In genomic region chr12:120365675-120366340, GRCh38 we compare ENCODE assay signal across 20 cellular contexts. TPM values are rescaled to one million over a fixed set of nuclear protein-coding genes. Genes with fewer than 3 reads are reported as not detected.
DNase-seq lines count a peak whose midpoint lies in the region; TF ChIP-seq lines count a peak whose summit lies in the region.
"Had no signal": no experiment of that assay in that cellular context is flagged by ENCODE, and none has a peak within 500 bp of the region (broad histone marks: within the 10 kb centered on the region; RNA-seq: fewer than 3 reads in every experiment).

No MANE protein-coding gene starts in this region.

- in situ Hi-C loops in transverse colon (cut with MboI; ENCODE audit: low pct_ligation_motif_present in 1 of 4, low pct_unique_long_range_greater_than_20kb in 1 of 4, low sequenced_read_pairs in 3 of 4): no loop called here

- TF ChIP-seq POLR2A in transverse colon (IDR thresholded peaks at IDR 0.05): no peak

- WGBS in transverse colon (ENCODE audit: low coverage in 1 of 2), 2 donors: 40% methylated on average over 13 of the region's 13 CpGs; no CpG with 5 or more reads in 1 of the 2 donors

- H3K36me3 ChIP-seq in duodenal mucosa (ENCODE audit: control insufficient read depth in 1 of 2, insufficient read depth in 2 of 2, low read length in 2 of 2) (no peaks in the 10 kb centered on the region), muscle layer of duodenum (ENCODE audit: control insufficient read depth in 1 of 2, insufficient read depth in 2 of 2, low read length in 2 of 2) (peaks cover 0 to 3% of the 10 kb centered on the region in 2 donors), transverse colon (no peaks in the 10 kb centered on the region)
- H3K36me3 ChIP-seq: SJSA1 had no signal

- peak overlapping the region; percentile 59 for H3K27ac ChIP-seq in duodenal mucosa (ENCODE audit: low read depth, low read length)
- peak overlapping the region; percentile 14 for H3K27ac ChIP-seq in muscle layer of duodenum (ENCODE audit: low read length)
- peak overlapping the region; percentile 51 to 71 (median 62) for H3K27ac ChIP-seq in transverse colon
- H3K27ac ChIP-seq: SJSA1 had no signal

- peak overlapping the region; percentile 26 to 50 for H3K9ac ChIP-seq in duodenal mucosa (ENCODE audit: low read depth in 1 of 2, low read length in 2 of 2)

- H3K9me3 ChIP-seq in duodenal mucosa (ENCODE audit: control insufficient read depth in 1 of 2, low read length in 2 of 2): no peaks in the 10 kb centered on the region
- H3K9me3 ChIP-seq in muscle layer of duodenum (ENCODE audit: control insufficient read depth in 1 of 2, low read length in 2 of 2): no peaks in the 10 kb centered on the region
- no peaks in the 10 kb centered on the region for H3K9me3 ChIP-seq in transverse colon
- H3K9me3 ChIP-seq: SJSA1 had no signal

- H3K27me3 ChIP-seq in duodenal mucosa (ENCODE audit: control insufficient read depth in 1 of 2, insufficient read depth in 2 of 2, low read length in 2 of 2) (peaks cover 13 to 18% of the 10 kb centered on the region in 2 donors), muscle layer of duodenum (ENCODE audit: low read depth, low read length) (peaks cover 24% of the 10 kb centered on the region), transverse colon (peaks cover 30% of the 10 kb centered on the region)

- TF ChIP-seq CTCF in transverse colon (IDR thresholded peaks at IDR 0.05): no peak

- peak; percentile 48 for DNase-seq in DMS53 (lab: John Stamatoyannopoulos, UW)
- no peak for DNase-seq in DMS53 treated with DMSO at 0.1 percent for 48 hours (lab: John Stamatoyannopoulos, UW; ENCODE audit: unreplicated experiment)
- DNase-seq in transverse colon: peak; percentile 76
- DNase-seq in stimulated activated CD4-positive, alpha-beta T cell treated with anti-CD3 and anti-CD28 coated beads, Interleukin-15, amount 100 ng/mL, for 24 hours: no peak
- no peak for DNase-seq in activated T-cell treated with anti-CD3 and anti-CD28 coated beads for 4 hours
- no peak for DNase-seq in stimulated activated CD8-positive, alpha-beta memory T cell treated with anti-CD3 and anti-CD28 coated beads, Interleukin-4, amount 100 ng/mL, for 48 hours
- DNase-seq: 8988T; activated CD4-positive, alpha-beta T cell treated with anti-CD3 and anti-CD28 coated beads, Interleukin-2, amount 50 U/mL, for 4 hours; activated T-cell treated with anti-CD3 and anti-CD28 coated beads, Interleukin-2, amount 50 U/mL, for 72 hours; CD4-positive, CD25-positive, alpha-beta regulatory T cell; dermis blood vessel endothelial cell; H9; hippocampal formation; left cardiac atrium; NCI-H146; NCI-H446 treated with DMSO at 0.1 percent for 48 hours had no signal

- H3K4me1 ChIP-seq in duodenal mucosa (ENCODE audit: control insufficient read depth in 1 of 2, insufficient read depth in 2 of 2, low read length in 2 of 2): peaks cover 59 to 60% of the 10 kb centered on the region in 2 donors
- H3K4me1 ChIP-seq in muscle layer of duodenum (ENCODE audit: control insufficient read depth in 1 of 2, insufficient read depth in 2 of 2, low read length in 2 of 2): peaks cover 4 to 41% of the 10 kb centered on the region in 2 donors
- peaks cover 6 to 66% (median 39%) of the 10 kb centered on the region in 4 donors for H3K4me1 ChIP-seq in transverse colon

- TF ChIP-seq EP300 in transverse colon (IDR thresholded peaks at IDR 0.05; ENCODE audit: low read depth): no peak

- peak overlapping the region; percentile 2 to 63 for H3K4me3 ChIP-seq in duodenal mucosa (ENCODE audit: low read depth in 1 of 2, low read length in 2 of 2)
- H3K4me3 ChIP-seq in muscle layer of duodenum (ENCODE audit: low read depth in 1 of 2, low read length in 2 of 2): no peak overlapping the region
- H3K4me3 ChIP-seq in transverse colon: no peak overlapping the region
- H3K4me3 ChIP-seq: GM12878, SJSA1 had no signal

- intact Hi-C loops in transverse colon (cut with DNase I; ENCODE audit: low total_unique reads): no loop called here

RNA-seq across cellular contexts. Expression of gene MSI1, which starts 3.2 kb away (rescaled TPM):
- total RNA-seq in transverse colon: 1 to 10 TPM in 1 of 4 donors, under 1 TPM in 1, not detected in 2; 0.82 to 7.5 TPM
- total RNA-seq: CD4-positive, CD25-positive, alpha-beta regulatory T cell; dermis blood vessel endothelial cell; GM12878; SJSA1 had no signal

RNA-seq across cellular contexts. Expression of gene PLA2G1B, which starts 38.2 kb away (rescaled TPM):
- total RNA-seq in transverse colon: not detected
- total RNA-seq: activated T-cell treated with anti-CD3 and anti-CD28 coated beads, Interleukin-2, amount 50 U/mL, for 72 hours; CD4-positive, CD25-positive, alpha-beta regulatory T cell; dermis blood vessel endothelial cell; GM12878; H9; left cardiac atrium; SJSA1 had no signal

Comparison
In these comparisons a context has a peak if more than half of its experiments do, and no peak if none do; other contexts are left out.
1. DNase-seq: peak in DMS53 (single experiment) and transverse colon (single experiment); none in DMS53 treated with DMSO at 0.1 percent for 48 hours (single experiment), stimulated activated CD4-positive, alpha-beta T cell treated with anti-CD3 and anti-CD28 coated beads, Interleukin-15, amount 100 ng/mL, for 24 hours (single experiment), activated T-cell treated with anti-CD3 and anti-CD28 coated beads for 4 hours (single experiment) and stimulated activated CD8-positive, alpha-beta memory T cell treated with anti-CD3 and anti-CD28 coated beads, Interleukin-4, amount 100 ng/mL, for 48 hours (single experiment).
2. H3K4me3 ChIP-seq: peak in duodenal mucosa (2 of 2); none in muscle layer of duodenum (0 of 2) and transverse colon (0 of 4).
3. Peak in every context shown above with its lines, with median percentiles within 50 percentile points of each other: H3K27ac ChIP-seq.